In the genomic region with DNA sequence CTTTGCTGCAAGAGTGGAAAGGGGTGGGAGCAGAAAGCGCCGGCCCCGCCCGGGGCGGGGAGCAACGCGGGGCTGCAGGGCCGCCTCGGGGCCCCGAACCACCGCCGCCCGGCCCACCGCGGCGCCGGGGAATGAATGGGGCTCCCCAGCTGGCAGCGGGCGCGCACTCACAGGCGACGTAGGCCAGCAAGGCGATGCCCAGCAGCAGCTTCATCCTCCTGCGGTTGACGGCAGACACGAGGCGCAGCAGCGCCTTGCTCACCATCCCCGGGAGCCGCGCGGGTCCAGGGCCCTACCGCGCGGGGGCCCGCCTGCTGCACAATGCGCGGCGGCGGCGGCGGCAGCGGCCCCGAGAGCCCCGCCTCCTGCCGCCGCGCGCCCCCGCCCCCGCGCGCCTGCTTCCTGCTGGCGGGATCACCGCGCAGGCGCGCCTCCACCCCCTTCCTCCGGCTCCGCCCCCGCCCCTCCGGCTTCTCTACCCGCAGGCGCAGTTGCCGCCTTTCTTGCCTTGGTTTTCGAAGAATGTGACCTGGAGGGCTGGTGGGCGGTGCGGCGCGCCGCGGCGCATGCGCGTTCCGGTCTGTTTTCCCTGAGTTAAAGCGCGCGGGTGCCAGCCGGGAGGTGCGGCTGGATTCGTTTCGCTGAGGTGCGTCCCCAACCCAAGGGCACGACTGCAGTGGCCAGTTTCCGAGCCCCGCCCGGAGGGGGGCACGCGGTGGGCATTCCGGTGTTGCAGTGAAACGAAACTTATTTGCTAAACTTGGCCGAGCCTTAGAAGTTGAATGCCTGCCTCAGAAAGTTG, we compare ENCODE assay signal across 1 cellular context.
TF ChIP-seq lines count a peak whose summit lies in the region.

UXS1 (minus strand) TSS at position 325 of the 802 bp plus-strand sequence; CDS start at position 265, 60 bp downstream.

TF ChIP-seq in HepG2, 621 proteins besides CTCF, POLR2A, EP300 and RAD21 (continued from another document and continues in another):
- TF ChIP-seq ZNF850 (CRISPR knock-in tag; conservative IDR thresholded peaks at IDR 0.05), result no peak
- TF ChIP-seq, protein P1, sequence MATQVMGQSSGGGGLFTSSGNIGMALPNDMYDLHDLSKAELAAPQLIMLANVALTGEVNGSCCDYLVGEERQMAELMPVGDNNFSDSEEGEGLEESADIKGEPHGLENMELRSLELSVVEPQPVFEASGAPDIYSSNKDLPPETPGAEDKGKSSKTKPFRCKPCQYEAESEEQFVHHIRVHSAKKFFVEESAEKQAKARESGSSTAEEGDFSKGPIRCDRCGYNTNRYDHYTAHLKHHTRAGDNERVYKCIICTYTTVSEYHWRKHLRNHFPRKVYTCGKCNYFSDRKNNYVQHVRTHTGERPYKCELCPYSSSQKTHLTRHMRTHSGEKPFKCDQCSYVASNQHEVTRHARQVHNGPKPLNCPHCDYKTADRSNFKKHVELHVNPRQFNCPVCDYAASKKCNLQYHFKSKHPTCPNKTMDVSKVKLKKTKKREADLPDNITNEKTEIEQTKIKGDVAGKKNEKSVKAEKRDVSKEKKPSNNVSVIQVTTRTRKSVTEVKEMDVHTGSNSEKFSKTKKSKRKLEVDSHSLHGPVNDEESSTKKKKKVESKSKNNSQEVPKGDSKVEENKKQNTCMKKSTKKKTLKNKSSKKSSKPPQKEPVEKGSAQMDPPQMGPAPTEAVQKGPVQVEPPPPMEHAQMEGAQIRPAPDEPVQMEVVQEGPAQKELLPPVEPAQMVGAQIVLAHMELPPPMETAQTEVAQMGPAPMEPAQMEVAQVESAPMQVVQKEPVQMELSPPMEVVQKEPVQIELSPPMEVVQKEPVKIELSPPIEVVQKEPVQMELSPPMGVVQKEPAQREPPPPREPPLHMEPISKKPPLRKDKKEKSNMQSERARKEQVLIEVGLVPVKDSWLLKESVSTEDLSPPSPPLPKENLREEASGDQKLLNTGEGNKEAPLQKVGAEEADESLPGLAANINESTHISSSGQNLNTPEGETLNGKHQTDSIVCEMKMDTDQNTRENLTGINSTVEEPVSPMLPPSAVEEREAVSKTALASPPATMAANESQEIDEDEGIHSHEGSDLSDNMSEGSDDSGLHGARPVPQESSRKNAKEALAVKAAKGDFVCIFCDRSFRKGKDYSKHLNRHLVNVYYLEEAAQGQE (IDR thresholded peaks at IDR 0.05; ENCODE audit: borderline replicate concordance in 1 of 2, low read depth in 1 of 2, low read length in 2 of 2), result peak in 1 of 2 experiments; percentile 41; a peak in 1 of 4 replicates
- 0 out of 2 replicates have a peak, but pooled peaks have one; percentile 11 for TF ChIP-seq ZSCAN31 (CRISPR knock-in tag; IDR thresholded peaks at IDR 0.05; ENCODE audit: low read depth)
- TF ChIP-seq ZNF598 (CRISPR knock-in tag; IDR thresholded peaks at IDR 0.05; ENCODE audit: borderline replicate concordance), result peak; percentile 89; the same call in 1 of the 2 replicates
- TF ChIP-seq, protein P2, sequence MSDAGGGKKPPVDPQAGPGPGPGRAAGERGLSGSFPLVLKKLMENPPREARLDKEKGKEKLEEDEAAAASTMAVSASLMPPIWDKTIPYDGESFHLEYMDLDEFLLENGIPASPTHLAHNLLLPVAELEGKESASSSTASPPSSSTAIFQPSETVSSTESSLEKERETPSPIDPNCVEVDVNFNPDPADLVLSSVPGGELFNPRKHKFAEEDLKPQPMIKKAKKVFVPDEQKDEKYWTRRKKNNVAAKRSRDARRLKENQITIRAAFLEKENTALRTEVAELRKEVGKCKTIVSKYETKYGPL (CRISPR knock-in tag; IDR thresholded peaks at IDR 0.05), result peak; percentile 57; the same call in 1 of the 2 replicates
- no peak for TF ChIP-seq ZNF101 (CRISPR knock-in tag; IDR thresholded peaks at IDR 0.05; ENCODE audit: borderline replicate concordance, low read depth)
- no peak for TF ChIP-seq ZNF564 (CRISPR knock-in tag; IDR thresholded peaks at IDR 0.05)
- peak; percentile 64 for TF ChIP-seq PHF20 (CRISPR knock-in tag; IDR thresholded peaks at IDR 0.05)
- 0 out of 2 replicates have a peak, but pooled peaks have one; percentile 59 for TF ChIP-seq KLF6 (CRISPR knock-in tag; IDR thresholded peaks at IDR 0.05)
- no peak for TF ChIP-seq ZNF557 (CRISPR knock-in tag; IDR thresholded peaks at IDR 0.05)
- 0 out of 2 replicates have a peak, but pooled peaks have one; percentile 43 for TF ChIP-seq RFXAP (CRISPR knock-in tag; IDR thresholded peaks at IDR 0.05; ENCODE audit: borderline replicate concordance)
- peak; percentile 55 for TF ChIP-seq ZNF18 (CRISPR knock-in tag; IDR thresholded peaks at IDR 0.05; ENCODE audit: insufficient replicate concordance)
- TF ChIP-seq MIXL1 (CRISPR knock-in tag; IDR thresholded peaks at IDR 0.05), result 0 out of 2 replicates have a peak, but pooled peaks have one; percentile 33
- peak; percentile 72 for TF ChIP-seq GABPB1 (CRISPR knock-in tag; IDR thresholded peaks at IDR 0.05)
- peak; percentile 47 for TF ChIP-seq ZNF772 (CRISPR knock-in tag; IDR thresholded peaks at IDR 0.05)
- peak; percentile 60; the same call in 1 of the 2 replicates for TF ChIP-seq ZNF350 (CRISPR knock-in tag; IDR thresholded peaks at IDR 0.05; ENCODE audit: borderline replicate concordance, low read depth)
- TF ChIP-seq, protein P3, sequence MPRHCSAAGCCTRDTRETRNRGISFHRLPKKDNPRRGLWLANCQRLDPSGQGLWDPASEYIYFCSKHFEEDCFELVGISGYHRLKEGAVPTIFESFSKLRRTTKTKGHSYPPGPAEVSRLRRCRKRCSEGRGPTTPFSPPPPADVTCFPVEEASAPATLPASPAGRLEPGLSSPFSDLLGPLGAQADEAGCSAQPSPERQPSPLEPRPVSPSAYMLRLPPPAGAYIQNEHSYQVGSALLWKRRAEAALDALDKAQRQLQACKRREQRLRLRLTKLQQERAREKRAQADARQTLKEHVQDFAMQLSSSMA (CRISPR knock-in tag; IDR thresholded peaks at IDR 0.05), result peak; percentile 80; the same call in 1 of the 2 replicates
- TF ChIP-seq NRL (CRISPR knock-in tag; IDR thresholded peaks at IDR 0.05; ENCODE audit: borderline replicate concordance), result peak; percentile 81; the same call in 1 of the 2 replicates
- 0 out of 2 replicates have a peak, but pooled peaks have one; percentile 16 for TF ChIP-seq SMYD3 (CRISPR knock-in tag; IDR thresholded peaks at IDR 0.05)
- TF ChIP-seq KDM3A (CRISPR knock-in tag; IDR thresholded peaks at IDR 0.05; ENCODE audit: low read depth), result 0 out of 2 replicates have a peak, but pooled peaks have one; percentile 51
- TF ChIP-seq ZMAT3 (CRISPR knock-in tag; conservative IDR thresholded peaks at IDR 0.05), result peak; percentile 55; the same call in 1 of the 2 replicates
- TF ChIP-seq SOX5 (CRISPR knock-in tag; IDR thresholded peaks at IDR 0.05; ENCODE audit: borderline replicate concordance), result peak; percentile 22; the same call in 1 of the 2 replicates
- no peak for TF ChIP-seq SMC3 (IDR thresholded peaks at IDR 0.05; ENCODE audit: low read length)
- TF ChIP-seq, protein P4, sequence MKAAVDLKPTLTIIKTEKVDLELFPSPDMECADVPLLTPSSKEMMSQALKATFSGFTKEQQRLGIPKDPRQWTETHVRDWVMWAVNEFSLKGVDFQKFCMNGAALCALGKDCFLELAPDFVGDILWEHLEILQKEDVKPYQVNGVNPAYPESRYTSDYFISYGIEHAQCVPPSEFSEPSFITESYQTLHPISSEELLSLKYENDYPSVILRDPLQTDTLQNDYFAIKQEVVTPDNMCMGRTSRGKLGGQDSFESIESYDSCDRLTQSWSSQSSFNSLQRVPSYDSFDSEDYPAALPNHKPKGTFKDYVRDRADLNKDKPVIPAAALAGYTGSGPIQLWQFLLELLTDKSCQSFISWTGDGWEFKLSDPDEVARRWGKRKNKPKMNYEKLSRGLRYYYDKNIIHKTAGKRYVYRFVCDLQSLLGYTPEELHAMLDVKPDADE (CRISPR knock-in tag; IDR thresholded peaks at IDR 0.05), result peak; percentile 90; the same call in 1 of the 2 replicates
- peak; percentile 39 for TF ChIP-seq SRSF1 (optimal IDR thresholded peaks at IDR 0.05; ENCODE audit: low read depth, low read length)
- TF ChIP-seq CHD2 (IDR thresholded peaks at IDR 0.05; ENCODE audit: low read depth, low read length), result no peak
- peak; percentile 31; the same call in 1 of the 2 replicates for TF ChIP-seq RARA (CRISPR knock-in tag; IDR thresholded peaks at IDR 0.05)
- no peak for TF ChIP-seq ZNF3 (CRISPR knock-in tag; IDR thresholded peaks at IDR 0.05)
- TF ChIP-seq ZNF746 (CRISPR knock-in tag; IDR thresholded peaks at IDR 0.05), result no peak
- no peak for TF ChIP-seq ZBTB40 (IDR thresholded peaks at IDR 0.05)
- TF ChIP-seq ZBTB40 (CRISPR knock-in tag; IDR thresholded peaks at IDR 0.05), result no peak; the same call in 1 of the 2 replicates
- TF ChIP-seq KAT2B (IDR thresholded peaks at IDR 0.05; ENCODE audit: borderline replicate concordance, low read depth, low read length), result no peak
- TF ChIP-seq GATAD2A (CRISPR knock-in tag; IDR thresholded peaks at IDR 0.05), result peak; percentile 68
- TF ChIP-seq SCMH1 (CRISPR knock-in tag; IDR thresholded peaks at IDR 0.05; ENCODE audit: borderline replicate concordance), result no peak
- no peak for TF ChIP-seq TSC22D2 (CRISPR knock-in tag; IDR thresholded peaks at IDR 0.05; ENCODE audit: borderline replicate concordance)
- TF ChIP-seq SP1 (IDR thresholded peaks at IDR 0.05), result no peak
- TF ChIP-seq SP1 (CRISPR knock-in tag; IDR thresholded peaks at IDR 0.05), result peak; percentile 24; the same call in 1 of the 2 replicates
- TF ChIP-seq KDM5B (CRISPR knock-in tag; IDR thresholded peaks at IDR 0.05; ENCODE audit: borderline replicate concordance), result peak; percentile 56; the same call in 1 of the 2 replicates
- no peak for TF ChIP-seq TGIF2 (CRISPR knock-in tag; IDR thresholded peaks at IDR 0.05)
- no peak for TF ChIP-seq RBM39 (IDR thresholded peaks at IDR 0.05; ENCODE audit: low read depth, low read length, poor library complexity, severe bottlenecking)
- peak; percentile 79; the same call in 1 of the 2 replicates for TF ChIP-seq MIER3 (CRISPR knock-in tag; IDR thresholded peaks at IDR 0.05; ENCODE audit: borderline replicate concordance)
- TF ChIP-seq REXO4 (CRISPR knock-in tag; IDR thresholded peaks at IDR 0.05; ENCODE audit: borderline replicate concordance), result 0 out of 2 replicates have a peak, but pooled peaks have one; percentile 14
- TF ChIP-seq GABPA (IDR thresholded peaks at IDR 0.05; ENCODE audit: low read depth, low read length), result peak; percentile 30; the same call in 1 of the 2 replicates
- TF ChIP-seq GABPA (CRISPR knock-in tag; IDR thresholded peaks at IDR 0.05; ENCODE audit: low read depth), result 0 out of 2 replicates have a peak, but pooled peaks have one; percentile 39
